28 cellular contexts compared by ENCODE assay signal in the genomic region with DNA sequence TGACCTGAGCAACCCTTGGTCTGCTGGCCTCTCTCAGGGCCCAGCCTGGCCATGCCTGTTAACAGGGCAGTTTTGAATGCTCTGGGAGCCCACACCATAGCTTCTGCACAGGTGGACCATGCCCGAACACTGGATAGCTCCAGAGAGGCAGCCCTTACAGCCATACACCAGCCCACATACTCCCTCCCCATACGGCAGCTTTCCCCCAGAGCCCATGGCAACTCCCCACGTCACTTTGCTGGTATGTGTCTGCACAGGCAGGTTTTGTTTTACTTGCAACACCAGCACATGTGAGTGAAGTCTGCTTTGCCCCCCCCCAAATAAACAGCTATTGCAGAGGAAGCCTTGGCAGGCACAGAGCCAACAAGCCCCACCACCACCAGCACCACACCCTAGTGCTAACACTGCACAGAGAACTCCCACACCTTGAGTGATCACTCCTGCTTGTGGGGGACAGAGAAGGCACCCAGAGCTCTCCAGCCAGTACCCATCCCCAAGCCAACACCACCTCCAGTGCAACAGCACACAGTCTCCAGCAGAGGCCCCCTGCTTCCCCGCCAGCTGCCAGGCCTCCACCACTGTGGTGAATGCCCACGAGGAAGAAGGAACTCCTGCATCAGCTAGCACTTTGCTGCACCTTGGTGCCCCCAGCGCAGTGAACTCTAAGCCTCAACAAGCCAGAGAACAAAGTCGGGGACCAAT.
DNase-seq lines count a peak whose midpoint lies in the region; ATAC-seq and TF ChIP-seq lines count a peak whose summit lies in the region.
"Had no signal": no experiment of that assay in that cellular context is flagged by ENCODE, and none has a peak within 500 bp of the region (broad histone marks: within the 10 kb centered on the region; RNA-seq: fewer than 3 reads in every experiment).

No MANE protein-coding gene starts in this region.

- no peak for TF ChIP-seq POLR2A in upper lobe of left lung (IDR thresholded peaks at IDR 0.05)

- H3K27ac ChIP-seq in GM23338 (ENCODE audit: low read depth) (no peak overlapping the region), OCI-LY1 (ENCODE audit: low read depth, low read length, poor library complexity, severe bottlenecking) (no peak overlapping the region), upper lobe of left lung (no peak overlapping the region)
- H3K27ac ChIP-seq: brain microvascular endothelial cell, parathyroid adenoma, tibial nerve had no signal

- no peaks in the 10 kb centered on the region for H3K79me2 ChIP-seq in GM23338 (replicated peaks; ENCODE audit: insufficient read depth)
- H3K79me2 ChIP-seq in OCI-LY1 (ENCODE audit: insufficient read depth, low read length) = no peaks in the 10 kb centered on the region
- H3K79me2 ChIP-seq: parathyroid adenoma had no signal

- no peak overlapping the region for H3K4me3 ChIP-seq in GM23338
- no peak overlapping the region for H3K4me3 ChIP-seq in OCI-LY1 (ENCODE audit: low read depth, low read length, poor library complexity, severe bottlenecking)
- H3K4me3 ChIP-seq in epithelial cell of esophagus (ENCODE audit: low read length) = no peak overlapping the region
- H3K4me3 ChIP-seq in upper lobe of left lung = no peak overlapping the region
- H3K4me3 ChIP-seq: K562, lung, smooth muscle cell, tibial nerve had no signal

- ATAC-seq in GM23338 (peak; percentile 44), upper lobe of left lung (ENCODE audit: low FRiP score in 2 of 2) (peak; percentile 16 to 66)
- ATAC-seq: K562 had no signal

- no peak overlapping the region for H3K4me3 Mint-ChIP-seq in GM23338
- H3K4me3 Mint-ChIP-seq: activated CD4-positive, alpha-beta memory T cell treated with anti-CD3 and anti-CD28 coated beads for 36 hours; activated naive CD4-positive, alpha-beta T cell treated with anti-CD3 and anti-CD28 coated beads for 36 hours; activated T-helper 1 cell treated with anti-CD3 and anti-CD28 coated beads, Interleukin-12 subunit alpha, Interleukin-12 subunit beta, Interleukin-2, Interleukin-4 antibody, amounts not matched to agents 30 ng/mL and 10 ng/mL and 1 ng/mL, durations not matched to agents 14 hours and 24 hours and 36 hours had no signal

- H3K27me3 ChIP-seq in GM23338 (ENCODE audit: insufficient read depth) (no peaks in the 10 kb centered on the region), OCI-LY1 (ENCODE audit: insufficient read depth, low read length) (no peaks in the 10 kb centered on the region), upper lobe of left lung (no peaks in the 10 kb centered on the region)
- H3K27me3 ChIP-seq: brain microvascular endothelial cell, tibial nerve had no signal

- no peaks in the 10 kb centered on the region for H3K27me3 Mint-ChIP-seq in GM23338 (ENCODE audit: insufficient read depth, low read depth, poor library complexity)

- H3K9me3 Mint-ChIP-seq in GM23338 = peaks cover 5% of the 10 kb centered on the region

- DNase-seq in GM23338 (ENCODE audit: low spot score) = peak; percentile 6
- peak; percentile 73 for DNase-seq in epithelial cell of esophagus (ENCODE audit: low read depth)
- DNase-seq in upper lobe of left lung = peak in 1 of 2 donors; percentile 20
- no peak for DNase-seq in NCI-H748 treated with DMSO at 0.1 percent for 48 hours (lab: John Stamatoyannopoulos, UW)
- no peak for DNase-seq in NCI-H69 (lab: John Stamatoyannopoulos, UW)
- DNase-seq in DMS153 treated with DMSO at 0.1 percent for 48 hours (lab: John Stamatoyannopoulos, UW; ENCODE audit: unreplicated experiment) = no peak
- DNase-seq: activated CD4-positive, alpha-beta memory T cell treated with anti-CD3 and anti-CD28 coated beads for 36 hours; activated CD4-positive, CD25-positive, alpha-beta regulatory T cell treated with anti-CD3 and anti-CD28 coated beads, Interleukin-2, amount 50 U/mL, for 72 hours; activated CD8-positive, alpha-beta memory T cell treated with anti-CD3 and anti-CD28 coated beads, Interleukin-2, amount 50 U/mL, for 4 hours; activated naive CD4-positive, alpha-beta T cell treated with anti-CD3 and anti-CD28 coated beads for 36 hours; brain microvascular endothelial cell; Calu3; effector CD4-positive, alpha-beta T cell; erythroblast; HCEC 1CT; MM.1S; NCI-H1436; NCI-H2107; SIG-M5; stimulated activated CD4-positive, alpha-beta T cell treated with anti-CD3 and anti-CD28 coated beads, Interleukin-1b, Interleukin-23, amount 100 ng/mL, for 48 hours; T-helper 1 cell had no signal

- no peaks in the 10 kb centered on the region for H3K9me3 ChIP-seq in OCI-LY1 (ENCODE audit: low read length)
- peaks cover 0 to 9% (median 2%) of the 10 kb centered on the region in 4 donors for H3K9me3 ChIP-seq in upper lobe of left lung

- 82 to 84% methylated on average over 3 to 7 of the region's 7 CpGs for WGBS in upper lobe of left lung, 2 donors

- TF ChIP-seq CTCF in GM23338 (conservative IDR thresholded peaks at IDR 0.05; ENCODE audit: low read depth in 2 of 2) (peak in 1 of 2 experiments; percentile 43; a peak in 2 of 4 replicates), OCI-LY1 (IDR thresholded peaks at IDR 0.05; ENCODE audit: low read length) (peak; percentile 18; the same call in 1 of the 2 replicates), epithelial cell of esophagus (IDR thresholded peaks at IDR 0.05; ENCODE audit: insufficient read depth, low read depth, low read length, missing control alignments) (no peak), upper lobe of left lung (IDR thresholded peaks at IDR 0.05) (no peak)

- H3K4me2 ChIP-seq in GM23338 (no peak overlapping the region), OCI-LY1 (ENCODE audit: low read length) (no peak overlapping the region)
- H3K4me2 ChIP-seq: smooth muscle cell had no signal

- TF ChIP-seq EP300 in upper lobe of left lung (IDR thresholded peaks at IDR 0.05) = no peak

- H3K4me1 ChIP-seq in GM23338 (ENCODE audit: insufficient read depth) (no peaks in the 10 kb centered on the region), OCI-LY1 (ENCODE audit: insufficient read depth, low read length, severe bottlenecking) (no peaks in the 10 kb centered on the region), upper lobe of left lung (no peaks in the 10 kb centered on the region)
- H3K4me1 ChIP-seq: parathyroid adenoma, tibial nerve had no signal

- H3K9ac ChIP-seq in OCI-LY1 (ENCODE audit: low read length) = no peak overlapping the region
- H3K9ac ChIP-seq: parathyroid adenoma had no signal

- peaks cover 5% of the 10 kb centered on the region; the same call in 1 of the 2 replicates for H3K36me3 ChIP-seq in GM23338 (ENCODE audit: insufficient read depth)
- H3K36me3 ChIP-seq in OCI-LY1 (ENCODE audit: insufficient read depth, low read length) = no peaks in the 10 kb centered on the region
- H3K36me3 ChIP-seq in upper lobe of left lung = no peaks in the 10 kb centered on the region
- H3K36me3 ChIP-seq: brain microvascular endothelial cell, tibial nerve had no signal

- H4K20me1 ChIP-seq in GM23338 (replicated peaks; ENCODE audit: insufficient read depth) = no peaks in the 10 kb centered on the region
- H4K20me1 ChIP-seq in OCI-LY1 (ENCODE audit: insufficient read depth, low read length) = no peaks in the 10 kb centered on the region

- H3K4me1 Mint-ChIP-seq in GM23338 = no peaks in the 10 kb centered on the region

- H3K9me2 ChIP-seq in GM23338 (ENCODE audit: insufficient read depth) (0 out of 2 replicates have a peak, but pooled peaks cover 3% of the 10 kb centered on the region), OCI-LY1 (ENCODE audit: low read depth, low read length) (no peaks in the 10 kb centered on the region)

- H3K27ac Mint-ChIP-seq in GM23338 = no peak overlapping the region
- H3K27ac Mint-ChIP-seq: activated CD4-positive, alpha-beta memory T cell treated with anti-CD3 and anti-CD28 coated beads for 36 hours; activated naive CD4-positive, alpha-beta T cell treated with anti-CD3 and anti-CD28 coated beads for 36 hours; activated T-helper 1 cell treated with anti-CD3 and anti-CD28 coated beads, Interleukin-12 subunit alpha, Interleukin-12 subunit beta, Interleukin-2, Interleukin-4 antibody, amounts not matched to agents 30 ng/mL and 10 ng/mL and 1 ng/mL, durations not matched to agents 14 hours and 24 hours and 36 hours had no signal

- no peak overlapping the region for H2AFZ ChIP-seq in GM23338
- H2AFZ ChIP-seq in OCI-LY1 (ENCODE audit: low read length) = no peak overlapping the region
- H2AFZ ChIP-seq: parathyroid adenoma had no signal

- H3F3A ChIP-seq in GM23338 (replicated peaks; ENCODE audit: low read depth) (no peaks in the 10 kb centered on the region), OCI-LY1 (ENCODE audit: insufficient read depth, low read length) (no peaks in the 10 kb centered on the region)

- no peaks in the 10 kb centered on the region; the same call in 2 of the 3 replicates for H3K36me3 Mint-ChIP-seq in GM23338 (ENCODE audit: low read depth)
- H3K36me3 Mint-ChIP-seq: activated CD4-positive, alpha-beta memory T cell treated with anti-CD3 and anti-CD28 coated beads for 36 hours had no signal

TF ChIP-seq in GM23338, 12 proteins besides CTCF, POLR2A, EP300 and RAD21 (continues in another document):
- TF ChIP-seq, protein P1, sequence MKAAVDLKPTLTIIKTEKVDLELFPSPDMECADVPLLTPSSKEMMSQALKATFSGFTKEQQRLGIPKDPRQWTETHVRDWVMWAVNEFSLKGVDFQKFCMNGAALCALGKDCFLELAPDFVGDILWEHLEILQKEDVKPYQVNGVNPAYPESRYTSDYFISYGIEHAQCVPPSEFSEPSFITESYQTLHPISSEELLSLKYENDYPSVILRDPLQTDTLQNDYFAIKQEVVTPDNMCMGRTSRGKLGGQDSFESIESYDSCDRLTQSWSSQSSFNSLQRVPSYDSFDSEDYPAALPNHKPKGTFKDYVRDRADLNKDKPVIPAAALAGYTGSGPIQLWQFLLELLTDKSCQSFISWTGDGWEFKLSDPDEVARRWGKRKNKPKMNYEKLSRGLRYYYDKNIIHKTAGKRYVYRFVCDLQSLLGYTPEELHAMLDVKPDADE (IDR thresholded peaks at IDR 0.05) = no peak
- TF ChIP-seq ZNF114 (CRISPR knock-in tag; IDR thresholded peaks at IDR 0.05) (no peak), EZH2 (IDR thresholded peaks at IDR 0.05; ENCODE audit: low read depth, unreplicated experiment) (no peak), CREB1 (CRISPR knock-in tag; IDR thresholded peaks at IDR 0.05; ENCODE audit: low read depth) (no peak), ZNF331 (CRISPR knock-in tag; IDR thresholded peaks at IDR 0.05; ENCODE audit: low read depth) (no peak), JUNB (IDR thresholded peaks at IDR 0.05; ENCODE audit: unreplicated experiment) (no peak)

Comparison
In these comparisons a context has a peak if more than half of its experiments do, and no peak if none do; other contexts are left out.
1. DNase-seq: peak in GM23338 (single experiment) and epithelial cell of esophagus (single experiment); none in NCI-H748 treated with DMSO at 0.1 percent for 48 hours (single experiment), NCI-H69 (single experiment) and DMS153 treated with DMSO at 0.1 percent for 48 hours (single experiment).